Comparison of ENCODE assay signal across 8 cellular contexts in genomic region chr6:27126815-27127537, GRCh38.
DNase-seq lines count a peak whose midpoint lies in the region; TF ChIP-seq lines count a peak whose summit lies in the region.

No MANE protein-coding gene starts in this region.

- TF ChIP-seq CTCF in GM10266 (IDR thresholded peaks at IDR 0.05; ENCODE audit: control insufficient read depth, insufficient read depth, low read depth, missing control alignments) (peak; percentile 86), HFF-Myc (IDR thresholded peaks at IDR 0.05; ENCODE audit: low read depth, low read length, missing control alignments) (peak; percentile 75), WI38 (IDR thresholded peaks at IDR 0.05; ENCODE audit: low read depth, low read length) (peak; percentile 51), cardiac fibroblast (IDR thresholded peaks at IDR 0.05; ENCODE audit: low read depth, low read length) (peak; percentile 76)

- H3K4me3 ChIP-seq in HFF-Myc (replicated peaks; ENCODE audit: low read depth, low read length) (peak overlapping the region; percentile 40), WI38 (ENCODE audit: low read depth, low read length) (peak overlapping the region; percentile 47), cardiac fibroblast (replicated peaks in 1 of 2; ENCODE audit: low read depth in 2 of 2, low read length in 2 of 2) (peak overlapping the region; percentile 24 to 41)

- DNase-seq in GM10266 (ENCODE audit: extremely low spot score) (peak; percentile 65), HFF-Myc (ENCODE audit: extremely low read depth, low read depth) (peak; percentile 87), NCI-H1105 (lab: John Stamatoyannopoulos, UW) (peak; percentile 37), cardiac fibroblast (ENCODE audit: low read depth in 2 of 2) (peak; percentile 95), kidney glomerular epithelial cell (lab: John Stamatoyannopoulos, UW) (peak; percentile 89), NCI-H1092 treated with DMSO at 0.1 percent for 48 hours (lab: John Stamatoyannopoulos, UW) (no peak)
- DNase-seq in stimulated activated CD4-positive, alpha-beta T cell treated with anti-CD3 and anti-CD28 coated beads, Interleukin-1b, Interleukin-23, amount 100 ng/mL, for 24 hours (ENCODE audit: low read depth in 4 of 4, low spot score in 1 of 4), result peak in 3 of 4 experiments; percentile 57 to 74 (median 71)
